Comparison of ENCODE assay signal across 23 cellular contexts in genomic region chr16:86945166-86945900, GRCh38.
"Had no signal": no experiment of that assay in that cellular context is flagged by ENCODE, and none has a peak within 500 bp of the region (broad histone marks: within the 10 kb centered on the region; RNA-seq: fewer than 3 reads in every experiment).

No MANE protein-coding gene starts in this region.

- H3K27me3 Mint-ChIP-seq: activated B cell treated with CpG ODN at 0.5 μM for 24 hours; activated naive CD8-positive, alpha-beta T cell treated with anti-CD3 and anti-CD28 coated beads for 36 hours; stimulated activated naive CD8-positive, alpha-beta T cell treated with anti-CD3 and anti-CD28 coated beads, Interleukin-15, amount 100 ng/mL, for 72 hours; T-helper 17 cell had no signal

- H3K4me3 ChIP-seq: breast epithelium, coronary artery, heart left ventricle, lower lobe of right lung, ovary, psoas muscle, right atrium auricular region, tibial artery, vagina had no signal

- H3K9me3 Mint-ChIP-seq: activated B cell treated with CpG ODN at 0.5 μM for 24 hours; activated naive CD8-positive, alpha-beta T cell treated with anti-CD3 and anti-CD28 coated beads for 36 hours; endodermal cell; stimulated activated effector memory CD8-positive, alpha-beta T cell treated with anti-CD3 and anti-CD28 coated beads, Interleukin-12 subunit alpha, Interleukin-12 subunit beta, amount 100 ng/mL, for 72 hours had no signal

- H3K4me1 Mint-ChIP-seq: activated B cell treated with CpG ODN at 0.5 μM for 24 hours; activated CD4-positive, alpha-beta T cell treated with anti-CD3 and anti-CD28 coated beads for 36 hours; activated naive CD8-positive, alpha-beta T cell treated with anti-CD3 and anti-CD28 coated beads for 36 hours; naive thymus-derived CD8-positive, alpha-beta T cell; stimulated activated effector memory CD8-positive, alpha-beta T cell treated with anti-CD3 and anti-CD28 coated beads, Interleukin-12 subunit alpha, Interleukin-12 subunit beta, amount 100 ng/mL, for 72 hours; stimulated activated naive CD8-positive, alpha-beta T cell treated with anti-CD3 and anti-CD28 coated beads, Interleukin-15, amount 100 ng/mL, for 72 hours; T-helper 17 cell had no signal

- H3K27ac Mint-ChIP-seq: activated B cell treated with CpG ODN at 0.5 μM for 24 hours; activated CD4-positive, alpha-beta T cell treated with anti-CD3 and anti-CD28 coated beads for 36 hours; activated naive CD8-positive, alpha-beta T cell treated with anti-CD3 and anti-CD28 coated beads for 36 hours; endodermal cell; naive thymus-derived CD8-positive, alpha-beta T cell; stimulated activated effector memory CD8-positive, alpha-beta T cell treated with anti-CD3 and anti-CD28 coated beads, Interleukin-12 subunit alpha, Interleukin-12 subunit beta, amount 100 ng/mL, for 72 hours; stimulated activated naive CD8-positive, alpha-beta T cell treated with anti-CD3 and anti-CD28 coated beads, Interleukin-15, amount 100 ng/mL, for 72 hours; T-helper 17 cell had no signal

- H3K4me3 Mint-ChIP-seq: activated B cell treated with CpG ODN at 0.5 μM for 24 hours; activated CD4-positive, alpha-beta T cell treated with anti-CD3 and anti-CD28 coated beads for 36 hours; activated naive CD8-positive, alpha-beta T cell treated with anti-CD3 and anti-CD28 coated beads for 36 hours; endodermal cell; naive thymus-derived CD8-positive, alpha-beta T cell; stimulated activated effector memory CD8-positive, alpha-beta T cell treated with anti-CD3 and anti-CD28 coated beads, Interleukin-12 subunit alpha, Interleukin-12 subunit beta, amount 100 ng/mL, for 72 hours; stimulated activated naive CD8-positive, alpha-beta T cell treated with anti-CD3 and anti-CD28 coated beads, Interleukin-15, amount 100 ng/mL, for 72 hours; T-helper 17 cell had no signal

- DNase-seq: activated B cell treated with CpG ODN at 0.5 μM for 24 hours; activated CD4-positive, alpha-beta T cell treated with anti-CD3 and anti-CD28 coated beads for 36 hours; activated CD4-positive, alpha-beta T cell treated with anti-CD3 and anti-CD28 coated beads, Interleukin-2, amount 50 U/mL, for 4 hours; activated naive CD4-positive, alpha-beta T cell treated with Interleukin-2 at 50 U/mL for 16 hours; activated naive CD8-positive, alpha-beta T cell treated with anti-CD3 and anti-CD28 coated beads for 36 hours; activated T-cell treated with anti-CD3 and anti-CD28 coated beads, Interleukin-2, amount 50 U/mL, for 48 hours; endodermal cell; heart left ventricle; islet precursor cell; lower lobe of right lung; ovary; stimulated activated CD4-positive, alpha-beta T cell treated with anti-CD3 and anti-CD28 coated beads, Interleukin-1b, Interleukin-23, amount 100 ng/mL, for 48 hours; stimulated activated naive CD8-positive, alpha-beta T cell treated with anti-CD3 and anti-CD28 coated beads, Interleukin-15, amount 100 ng/mL, for 72 hours; T-helper 17 cell; tibial artery had no signal

- H3K4me1 ChIP-seq: breast epithelium, lower lobe of right lung, psoas muscle, right atrium auricular region, vagina had no signal

- H3K27me3 ChIP-seq: heart left ventricle, ovary, right atrium auricular region, tibial artery, vagina had no signal

- H3K27ac ChIP-seq: breast epithelium, coronary artery, epithelial cell of prostate, heart left ventricle, lower lobe of right lung, ovary, psoas muscle, right atrium auricular region, tibial artery, vagina had no signal

- H3K36me3 ChIP-seq: breast epithelium, heart left ventricle, lower lobe of right lung, ovary, right atrium auricular region, tibial artery, vagina had no signal

- H3K9me3 ChIP-seq: breast epithelium, lower lobe of right lung, ovary, tibial artery, vagina had no signal

- H3K36me3 Mint-ChIP-seq: activated naive CD8-positive, alpha-beta T cell treated with anti-CD3 and anti-CD28 coated beads for 36 hours; naive thymus-derived CD8-positive, alpha-beta T cell; stimulated activated effector memory CD8-positive, alpha-beta T cell treated with anti-CD3 and anti-CD28 coated beads, Interleukin-12 subunit alpha, Interleukin-12 subunit beta, amount 100 ng/mL, for 72 hours had no signal

- ATAC-seq: activated CD4-positive, alpha-beta T cell treated with anti-CD3 and anti-CD28 coated beads for 36 hours; heart left ventricle; lower lobe of right lung; naive thymus-derived CD8-positive, alpha-beta T cell; psoas muscle; stimulated activated effector memory CD8-positive, alpha-beta T cell treated with anti-CD3 and anti-CD28 coated beads, Interleukin-12 subunit alpha, Interleukin-12 subunit beta, amount 100 ng/mL, for 72 hours; stimulated activated naive CD8-positive, alpha-beta T cell treated with anti-CD3 and anti-CD28 coated beads, Interleukin-15, amount 100 ng/mL, for 72 hours; T-helper 17 cell had no signal
